19 cellular contexts compared by ENCODE assay signal in genomic region chrX:131789664-131790063, GRCh38.
A peak's percentile ranks its signal among the peaks of the same experiment; 100 is the strongest.
DNase-seq lines count a peak whose midpoint lies in the region; ATAC-seq, FAIRE-seq and TF ChIP-seq lines count a peak whose summit lies in the region.
"Had no signal": no experiment of that assay in that cellular context is flagged by ENCODE, and none has a peak within 500 bp of the region (broad histone marks: within the 10 kb centered on the region; RNA-seq: fewer than 3 reads in every experiment).

No MANE protein-coding gene starts in this region.

- intact Hi-C loops in left colon (cut with DNase I, micrococcal nuclease), result no loop called here

- ATAC-seq in GM19025 (IDR thresholded peaks at IDR 0.05; ENCODE audit: low read depth, unreplicated experiment) (peak; percentile 57), HG02642 (IDR thresholded peaks at IDR 0.05; ENCODE audit: poor library complexity, unreplicated experiment) (peak; percentile 56), HG03442 (IDR thresholded peaks at IDR 0.05; ENCODE audit: unreplicated experiment) (peak; percentile 72), left colon (no peak), HG03045 (IDR thresholded peaks at IDR 0.05; ENCODE audit: unreplicated experiment) (no peak)
- ATAC-seq: A549, PC-3 had no signal

- no peak for FAIRE-seq in D721Med (lab: Jason Lieb, UNC)
- FAIRE-seq: A549, H1 had no signal

- no peak for TF ChIP-seq CTCF in GM10266 (IDR thresholded peaks at IDR 0.05; ENCODE audit: control insufficient read depth, insufficient read depth, low read depth, missing control alignments)
- no peak for TF ChIP-seq CTCF in D721Med (IDR thresholded peaks at IDR 0.05; ENCODE audit: insufficient read depth, missing control alignments)

- DNase-seq in GM10266 (ENCODE audit: extremely low spot score) (peak; percentile 33), kidney tubule cell (ENCODE audit: low spot score) (no peak), left colon (no peak), D721Med (ENCODE audit: insufficient read length, low spot score) (no peak)
- DNase-seq: activated effector memory CD4-positive, alpha-beta T cell treated with Interleukin-2 at 50 U/mL for 16 hours; CD4-positive, CD25-positive, alpha-beta regulatory T cell; esophagus squamous epithelium; NCI-H1105; NCI-H226; occipital lobe; PC-3; sigmoid colon; stimulated activated CD4-positive, alpha-beta T cell treated with anti-CD3 and anti-CD28 coated beads, Interleukin-2, amount 100 ng/mL, for 48 hours had no signal

Comparison
In these comparisons a context has a peak if more than half of its experiments do, and no peak if none do; other contexts are left out.
1. ATAC-seq: peak in GM19025 (single experiment), HG02642 (single experiment) and HG03442 (single experiment); none in left colon (single experiment) and HG03045 (single experiment).